ENCODE assay signal across 1 cellular context in genomic region chr1:153293480-153293775, GRCh38.
TF ChIP-seq lines count a peak whose summit lies in the region.

No MANE protein-coding gene starts in this region.

TF ChIP-seq in H1, 55 proteins besides CTCF, POLR2A, EP300 and RAD21:
- TF ChIP-seq TBP (IDR thresholded peaks at IDR 0.05; ENCODE audit: low read depth, low read length) (no peak), SP4 (IDR thresholded peaks at IDR 0.05; ENCODE audit: low read length) (no peak), MAX (IDR thresholded peaks at IDR 0.05) (no peak), KDM5A (IDR thresholded peaks at IDR 0.05; ENCODE audit: low read length) (no peak), JUN (IDR thresholded peaks at IDR 0.05; ENCODE audit: low read depth, low read length) (no peak), NANOG (IDR thresholded peaks at IDR 0.05; ENCODE audit: insufficient read depth, low read depth, low read length, poor library complexity, severe bottlenecking) (no peak), MAFK (IDR thresholded peaks at IDR 0.05; ENCODE audit: low read depth, low read length) (no peak), GTF2F1 (IDR thresholded peaks at IDR 0.05; ENCODE audit: borderline replicate concordance, low read depth, low read length) (no peak), RXRA (IDR thresholded peaks at IDR 0.05; ENCODE audit: insufficient read depth, low read depth, low read length) (no peak), TAF7 (optimal IDR thresholded peaks at IDR 0.05; ENCODE audit: borderline replicate concordance, low read depth, low read length) (no peak), ATF2 (IDR thresholded peaks at IDR 0.05; ENCODE audit: low read length) (no peak), EZH2 (IDR thresholded peaks at IDR 0.05; ENCODE audit: low read depth, low read length, severe bottlenecking) (no peak), HDAC2 (IDR thresholded peaks at IDR 0.05; ENCODE audit: borderline replicate concordance in 1 of 2, low read depth in 2 of 2, low read length in 2 of 2) (no peak), RNF2 (IDR thresholded peaks at IDR 0.05; ENCODE audit: borderline replicate concordance, low read depth, low read length, missing control alignments, poor library complexity, severe bottlenecking) (no peak), CTBP2 (IDR thresholded peaks at IDR 0.05; ENCODE audit: borderline replicate concordance, insufficient read depth, insufficient read length, low read length) (no peak), KDM1A (IDR thresholded peaks at IDR 0.05; ENCODE audit: borderline replicate concordance, low read length) (no peak), USF2 (IDR thresholded peaks at IDR 0.05; ENCODE audit: low read length) (no peak), RBBP5 (IDR thresholded peaks at IDR 0.05; ENCODE audit: borderline replicate concordance, low read depth, low read length) (no peak), EGR1 (IDR thresholded peaks at IDR 0.05; ENCODE audit: borderline replicate concordance, low read depth, low read length) (no peak)
